In genomic region chr4:122854860-122855259, GRCh38 we compare ENCODE assay signal across 11 cellular contexts. TPM values are rescaled to one million over a fixed set of nuclear protein-coding genes. Genes with fewer than 3 reads are reported as not detected.
DNase-seq lines count a peak whose midpoint lies in the region; ATAC-seq, FAIRE-seq and TF ChIP-seq lines count a peak whose summit lies in the region.
"Had no signal": no experiment of that assay in that cellular context is flagged by ENCODE, and none has a peak within 500 bp of the region (broad histone marks: within the 10 kb centered on the region; RNA-seq: fewer than 3 reads in every experiment).

No MANE protein-coding gene starts in this region.

- H3K36me3 ChIP-seq in breast epithelium (no peaks in the 10 kb centered on the region), rectal smooth muscle tissue (ENCODE audit: control insufficient read depth, insufficient read depth, low read length) (no peaks in the 10 kb centered on the region)
- H3K36me3 ChIP-seq: BLaER1 treated with 17β-estradiol and CSF1 and Interleukin-3, amounts not matched to agents 10 nM and 100 nM had no signal

- H3K4me3 ChIP-seq in breast epithelium (peak overlapping the region in 2 of 3 donors; percentile 20 to 52), right cardiac atrium (ENCODE audit: low read length) (peak overlapping the region; percentile 34), rectal smooth muscle tissue (ENCODE audit: low read length) (peak overlapping the region; percentile 16)
- H3K4me3 ChIP-seq: BLaER1 treated with 17β-estradiol and CSF1 and Interleukin-3, amounts not matched to agents 10 nM and 100 nM had no signal

- H3K9me3 ChIP-seq in breast epithelium (no peaks in the 10 kb centered on the region), right cardiac atrium (ENCODE audit: control insufficient read depth, low read length) (no peaks in the 10 kb centered on the region)
- H3K9me3 ChIP-seq: BLaER1 treated with 17β-estradiol and CSF1 and Interleukin-3, amounts not matched to agents 10 nM and 100 nM had no signal

- ATAC-seq in right cardiac atrium (peak; percentile 73 to 81), HG03439 (IDR thresholded peaks at IDR 0.05; ENCODE audit: unreplicated experiment) (no peak), GM19324 (IDR thresholded peaks at IDR 0.05; ENCODE audit: low FRiP score, unreplicated experiment) (no peak), GM18511 (IDR thresholded peaks at IDR 0.05; ENCODE audit: unreplicated experiment) (no peak)

- H3K27me3 ChIP-seq in breast epithelium: no peaks in the 10 kb centered on the region
- H3K27me3 ChIP-seq in right cardiac atrium (ENCODE audit: control insufficient read depth, insufficient read depth): no peaks in the 10 kb centered on the region
- H3K27me3 ChIP-seq in rectal smooth muscle tissue (ENCODE audit: control insufficient read depth, insufficient read depth, low read length): no peaks in the 10 kb centered on the region
- H3K27me3 ChIP-seq: BLaER1 treated with 17β-estradiol and CSF1 and Interleukin-3, amounts not matched to agents 10 nM and 100 nM had no signal

- 62% methylated on average over 4 of the region's 4 CpGs for WGBS in right cardiac atrium

- DNase-seq in D721Med (ENCODE audit: insufficient read length, low spot score): peak; percentile 10
- peak in 1 of 2 donors; percentile 82 for DNase-seq in breast epithelium (ENCODE audit: low spot score in 2 of 2)
- DNase-seq in right cardiac atrium: peak in 2 of 3 donors; percentile 42 to 59
- no peak for DNase-seq in iPS-NIHi11 (ENCODE audit: low spot score)
- DNase-seq: activated naive CD4-positive, alpha-beta T cell treated with anti-CD3 and anti-CD28 coated beads, Interleukin-2, amount 50 U/mL, for 16 hours had no signal

- H3K27ac ChIP-seq in breast epithelium (peak overlapping the region; percentile 75 to 89), right cardiac atrium (ENCODE audit: low read length) (peak overlapping the region; percentile 64), rectal smooth muscle tissue (ENCODE audit: low read depth, low read length) (peak overlapping the region; percentile 80)
- H3K27ac ChIP-seq: BLaER1 treated with 17β-estradiol and CSF1 and Interleukin-3, amounts not matched to agents 10 nM and 100 nM had no signal

- no peak for TF ChIP-seq POLR2A in breast epithelium (IDR thresholded peaks at IDR 0.05)

- FAIRE-seq in D721Med (lab: Jason Lieb, UNC): no peak
- FAIRE-seq: urothelium cell line had no signal

- intact Hi-C loops in breast epithelium (cut with DNase I; ENCODE audit: low total_unique reads): no loop called here
- intact Hi-C loops in right cardiac atrium (cut with DNase I): no loop called here

- H3K4me1 ChIP-seq in breast epithelium (peaks cover 4 to 11% of the 10 kb centered on the region in 2 donors), right cardiac atrium (ENCODE audit: control insufficient read depth, insufficient read depth, low read length) (peaks cover 8% of the 10 kb centered on the region), rectal smooth muscle tissue (ENCODE audit: control insufficient read depth, insufficient read depth, low read length) (peaks cover 24% of the 10 kb centered on the region)
- H3K4me1 ChIP-seq: BLaER1 treated with 17β-estradiol and CSF1 and Interleukin-3, amounts not matched to agents 10 nM and 100 nM had no signal

- no peak overlapping the region for H3K9ac ChIP-seq in rectal smooth muscle tissue (ENCODE audit: low read length)
- H3K9ac ChIP-seq: BLaER1 treated with 17β-estradiol and CSF1 and Interleukin-3, amounts not matched to agents 10 nM and 100 nM had no signal

- TF ChIP-seq CTCF in D721Med (IDR thresholded peaks at IDR 0.05; ENCODE audit: insufficient read depth, missing control alignments): no peak
- TF ChIP-seq CTCF in breast epithelium (IDR thresholded peaks at IDR 0.05): no peak

RNA-seq across cellular contexts. Expression of gene FGF2, which starts 28.2 kb away (rescaled TPM):
- total RNA-seq in breast epithelium (10 to 100 TPM; 21.6 to 53.6 (median 33.0) TPM), right cardiac atrium (10 to 100 TPM in 1 of 4 donors, 1 to 10 TPM in 3; 6.7 to 10.6 (median 8.3) TPM)
- polyA plus RNA-seq in right cardiac atrium: 3.5 TPM

Comparison
In these comparisons a context has a peak if more than half of its experiments do, and no peak if none do; other contexts are left out.
1. ATAC-seq: peak in right cardiac atrium (2 of 2); none in HG03439 (single experiment), GM19324 (single experiment) and GM18511 (single experiment).
2. Peak in every context shown above with its lines, with median percentiles within 50 percentile points of each other: H3K27ac ChIP-seq and H3K4me3 ChIP-seq.